ENCODE assay signal across 1 cellular context in the genomic region with DNA sequence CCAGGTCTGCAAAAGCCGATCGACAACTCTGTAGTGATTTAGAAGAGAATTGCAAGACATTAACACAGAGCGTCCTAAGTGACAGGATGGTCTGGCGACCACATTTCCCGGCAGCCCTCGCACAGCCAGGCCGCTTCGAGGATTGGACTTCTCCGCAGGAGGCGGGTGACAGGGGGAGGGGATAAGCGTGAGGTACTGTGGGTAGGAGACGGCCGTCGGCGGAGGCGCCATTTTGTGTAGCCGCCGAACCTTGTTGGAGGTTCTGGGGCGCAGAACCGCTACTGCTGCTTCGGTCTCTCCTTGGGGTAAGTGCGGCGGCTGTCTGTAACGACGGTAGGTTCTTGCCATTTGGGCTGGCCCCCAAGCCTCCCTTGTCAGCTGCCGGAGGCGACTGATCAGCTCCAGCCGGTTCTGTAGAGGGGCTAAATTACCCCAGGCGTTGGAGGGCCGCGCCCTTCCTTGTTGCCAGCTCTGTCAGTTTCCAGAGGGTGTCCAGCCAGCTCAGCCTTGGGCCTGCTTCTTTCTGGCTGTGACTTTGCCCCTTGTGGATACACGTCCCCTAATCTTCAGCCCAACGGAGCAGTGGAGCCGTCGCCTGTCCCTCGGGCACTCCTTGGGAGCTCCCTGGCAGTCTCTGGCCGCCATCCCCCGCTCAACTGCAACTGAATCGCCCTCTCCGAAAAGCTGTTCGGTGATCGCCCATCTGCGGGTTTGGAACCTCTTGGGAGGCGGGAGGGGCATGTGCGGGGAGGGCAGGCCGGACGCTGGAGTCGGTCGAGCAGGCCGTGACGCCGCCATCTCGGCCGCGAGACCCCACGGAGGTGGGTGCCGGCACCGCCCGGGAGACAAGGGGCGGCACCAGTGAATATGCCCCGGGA.
A peak's percentile ranks its signal among the peaks of the same experiment; 100 is the strongest.
TF ChIP-seq lines count a peak whose summit lies in the region.

RBM5 (plus strand) TSS at position 195 of the 878 bp plus-strand sequence. CDS start 1,516 bp downstream, outside the sequence.

TF ChIP-seq in H1, 55 proteins besides CTCF, POLR2A, EP300 and RAD21:
- TF ChIP-seq SIN3A (conservative IDR thresholded peaks at IDR 0.05 in 1 of 2, IDR thresholded peaks at IDR 0.05 in 1 of 2; ENCODE audit: low read depth in 1 of 2, low read length in 2 of 2), result peak in 1 of 2 experiments; percentile 84; a peak in 2 of 4 replicates
- peak; percentile 64 for TF ChIP-seq CREB1 (IDR thresholded peaks at IDR 0.05)
- peak; percentile 70 for TF ChIP-seq TBP (IDR thresholded peaks at IDR 0.05; ENCODE audit: low read depth, low read length)
- TF ChIP-seq YY1 (IDR thresholded peaks at IDR 0.05; ENCODE audit: low read depth, low read length), result peak; percentile 97
- TF ChIP-seq KDM4A (IDR thresholded peaks at IDR 0.05; ENCODE audit: low read depth, low read length, severe bottlenecking), result peak; percentile 48
- TF ChIP-seq TCF12 (IDR thresholded peaks at IDR 0.05; ENCODE audit: low read depth, low read length), result no peak
- no peak for TF ChIP-seq CBX8 (IDR thresholded peaks at IDR 0.05; ENCODE audit: borderline replicate concordance, low read depth, low read length)
- TF ChIP-seq BRCA1 (IDR thresholded peaks at IDR 0.05; ENCODE audit: low read depth, low read length), result no peak
- TF ChIP-seq FOSL1 (IDR thresholded peaks at IDR 0.05; ENCODE audit: insufficient read depth, low read depth, low read length), result no peak
- TF ChIP-seq E2F6 (IDR thresholded peaks at IDR 0.05), result no peak
- no peak for TF ChIP-seq TAF7 (optimal IDR thresholded peaks at IDR 0.05; ENCODE audit: borderline replicate concordance, low read depth, low read length)
- TF ChIP-seq MAX (IDR thresholded peaks at IDR 0.05), result peak; percentile 39; the same call in 1 of the 2 replicates
- peak; percentile 84 for TF ChIP-seq TAF1 (IDR thresholded peaks at IDR 0.05; ENCODE audit: low read depth, low read length)
- TF ChIP-seq PHF8 (conservative IDR thresholded peaks at IDR 0.05; ENCODE audit: low read depth, low read length), result peak; percentile 91
- TF ChIP-seq JUND (IDR thresholded peaks at IDR 0.05; ENCODE audit: low read length), result no peak
- TF ChIP-seq BACH1 (IDR thresholded peaks at IDR 0.05; ENCODE audit: low read length), result no peak
- TF ChIP-seq POLR2AphosphoS5 (IDR thresholded peaks at IDR 0.05; ENCODE audit: low read depth, low read length), result peak; percentile 71; the same call in 1 of the 2 replicates
- peak; percentile 83 for TF ChIP-seq SAP30 (IDR thresholded peaks at IDR 0.05; ENCODE audit: insufficient read depth, insufficient replicate concordance, low read length)
- peak; percentile 47 for TF ChIP-seq CTBP2 (IDR thresholded peaks at IDR 0.05; ENCODE audit: borderline replicate concordance, insufficient read depth, insufficient read length, low read length)
- TF ChIP-seq ASH2L (IDR thresholded peaks at IDR 0.05; ENCODE audit: low read length), result peak; percentile 82
- TF ChIP-seq HDAC2 (IDR thresholded peaks at IDR 0.05; ENCODE audit: borderline replicate concordance in 1 of 2, low read depth in 2 of 2, low read length in 2 of 2), result 0 out of 4 replicates have a peak, but pooled peaks of 1 of the 2 experiments have one; percentile 32
